ENCODE assay signal across 36 cellular contexts in genomic region chr6:162149786-162150185, GRCh38.
"Had no signal": no experiment of that assay in that cellular context is flagged by ENCODE, and none has a peak within 500 bp of the region (broad histone marks: within the 10 kb centered on the region; RNA-seq: fewer than 3 reads in every experiment).

No MANE protein-coding gene starts in this region.

- H3K9ac ChIP-seq: SK-N-SH had no signal

- H3K4me1 Mint-ChIP-seq: activated B cell treated with CpG ODN at 0.5 μM for 24 hours had no signal

- H3K27ac ChIP-seq: brain microvascular endothelial cell, Peyer's patch, SJSA1 had no signal

- H3K27ac Mint-ChIP-seq: activated B cell treated with CpG ODN at 0.5 μM for 24 hours; activated CD4-positive, alpha-beta memory T cell treated with anti-CD3 and anti-CD28 coated beads for 36 hours; activated naive CD4-positive, alpha-beta T cell treated with anti-CD3 and anti-CD28 coated beads for 36 hours; activated naive CD8-positive, alpha-beta T cell; activated naive CD8-positive, alpha-beta T cell treated with anti-CD3 and anti-CD28 coated beads, Interleukin-2, amount 50 U/mL, for 24 hours; activated T-helper 1 cell treated with anti-CD3 and anti-CD28 coated beads, Interleukin-12 subunit alpha, Interleukin-12 subunit beta, Interleukin-2, Interleukin-4 antibody, amounts not matched to agents 30 ng/mL and 10 ng/mL and 1 ng/mL, durations not matched to agents 14 hours and 24 hours and 36 hours; T-helper 1 cell treated with Interleukin-12 subunit alpha and Interleukin-12 subunit beta and Interleukin-4 antibody, amounts not matched to agents 30 μg/mL and 1 μg/mL, for 36 hours; T-helper 2 cell treated with Interferon-gamma antibody and Interleukin-4, amounts not matched to agents 5 μg/mL and 100 μg/mL, for 36 hours had no signal

- H3K9me3 Mint-ChIP-seq: activated naive CD4-positive, alpha-beta T cell treated with anti-CD3 and anti-CD28 coated beads for 36 hours; activated naive CD8-positive, alpha-beta T cell treated with anti-CD3 and anti-CD28 coated beads, Interleukin-2, amount 50 U/mL, for 24 hours; T-helper 1 cell treated with Interleukin-12 subunit alpha and Interleukin-12 subunit beta and Interleukin-4 antibody, amounts not matched to agents 30 μg/mL and 1 μg/mL, for 36 hours; T-helper 2 cell treated with Interferon-gamma antibody and Interleukin-4, amounts not matched to agents 5 μg/mL and 100 μg/mL, for 36 hours had no signal

- H3K36me3 Mint-ChIP-seq: activated CD4-positive, alpha-beta memory T cell treated with anti-CD3 and anti-CD28 coated beads for 36 hours had no signal

- H3K9me3 ChIP-seq: Peyer's patch, SK-N-SH had no signal

- H3K4me1 ChIP-seq: Peyer's patch, SJSA1 had no signal

- H3K4me3 Mint-ChIP-seq: activated B cell treated with CpG ODN at 0.5 μM for 24 hours; activated CD4-positive, alpha-beta memory T cell treated with anti-CD3 and anti-CD28 coated beads for 36 hours; activated naive CD4-positive, alpha-beta T cell treated with anti-CD3 and anti-CD28 coated beads for 36 hours; activated naive CD8-positive, alpha-beta T cell; activated naive CD8-positive, alpha-beta T cell treated with anti-CD3 and anti-CD28 coated beads, Interleukin-2, amount 50 U/mL, for 24 hours; activated T-cell treated with anti-CD3 and anti-CD28 coated beads, Interleukin-2, amount 50 U/mL, for 4 hours; activated T-helper 1 cell treated with anti-CD3 and anti-CD28 coated beads, Interleukin-12 subunit alpha, Interleukin-12 subunit beta, Interleukin-2, Interleukin-4 antibody, amounts not matched to agents 30 ng/mL and 10 ng/mL and 1 ng/mL, durations not matched to agents 14 hours and 24 hours and 36 hours; T-helper 1 cell treated with Interleukin-12 subunit alpha and Interleukin-12 subunit beta and Interleukin-4 antibody, amounts not matched to agents 30 μg/mL and 1 μg/mL, for 36 hours; T-helper 2 cell treated with Interferon-gamma antibody and Interleukin-4, amounts not matched to agents 5 μg/mL and 100 μg/mL, for 36 hours had no signal

- H3K4me2 ChIP-seq: SK-N-SH had no signal

- H3K36me3 ChIP-seq: brain microvascular endothelial cell, Peyer's patch, SJSA1 had no signal

- ATAC-seq: activated naive CD8-positive, alpha-beta T cell treated with anti-CD3 and anti-CD28 coated beads, Interleukin-2, amount 50 U/mL, for 24 hours; activated T-cell treated with anti-CD3 and anti-CD28 coated beads, Interleukin-2, amount 50 U/mL, for 4 hours; PC-3 had no signal

- H3K27me3 Mint-ChIP-seq: activated B cell treated with CpG ODN at 0.5 μM for 24 hours; activated CD4-positive, alpha-beta memory T cell treated with anti-CD3 and anti-CD28 coated beads for 36 hours; activated naive CD8-positive, alpha-beta T cell; activated naive CD8-positive, alpha-beta T cell treated with anti-CD3 and anti-CD28 coated beads, Interleukin-2, amount 50 U/mL, for 24 hours had no signal

- H3K27me3 ChIP-seq: brain microvascular endothelial cell, Peyer's patch, SJSA1 had no signal

- DNase-seq: activated B cell treated with CpG ODN at 0.5 μM for 24 hours; activated CD4-positive, alpha-beta memory T cell treated with anti-CD3 and anti-CD28 coated beads for 36 hours; activated CD4-positive, alpha-beta T cell treated with anti-CD3 and anti-CD28 coated beads for 4 hours; activated CD4-positive, alpha-beta T cell treated with anti-CD3 and anti-CD28 coated beads, Interleukin-2, amount 50 U/mL, for 1 hour; activated CD4-positive, CD25-positive, alpha-beta regulatory T cell treated with anti-CD3 and anti-CD28 coated beads, Interleukin-2, amount 50 U/mL, for 72 hours; activated CD8-positive, alpha-beta memory T cell treated with anti-CD3 and anti-CD28 coated beads, Interleukin-2, amount 50 U/mL, for 4 hours; activated gamma-delta T cell treated with Interleukin-2 at 50 U/mL for 16 hours; activated naive CD4-positive, alpha-beta T cell treated with anti-CD3 and anti-CD28 coated beads for 36 hours; activated naive CD8-positive, alpha-beta T cell treated with anti-CD3 and anti-CD28 coated beads, Interleukin-2, amount 50 U/mL, for 24 hours; activated T-cell treated with anti-CD3 and anti-CD28 coated beads for 4 hours; activated T-cell treated with anti-CD3 and anti-CD28 coated beads, Interleukin-2, amount 50 U/mL, for 4 hours; anterior cingulate cortex; brain microvascular endothelial cell; central memory CD4-positive, alpha-beta T cell; NCI-H1048; NCI-H1105 treated with DMSO at 0.1 percent for 48 hours; NCI-H146; NCI-H187; NCI-H2029 treated with DMSO at 0.1 percent for 48 hours; NCI-H2107; NCI-H2171; NCI-H510A; NCI-H526; NCI-H748 treated with DMSO at 0.1 percent for 48 hours; NK-92 treated with Interleukin-12 subunit alpha and Interleukin-12 subunit beta, amount 100 ng/mL, for 24 hours; PC-3; Peyer's patch; RPMI8226; SHP77 treated with DMSO at 0.1 percent for 48 hours; SK-N-SH had no signal

- FAIRE-seq: TTC549 had no signal

- H3K4me3 ChIP-seq: Peyer's patch, SJSA1 had no signal
